ENCODE assay signal across 23 cellular contexts in the genomic region with DNA sequence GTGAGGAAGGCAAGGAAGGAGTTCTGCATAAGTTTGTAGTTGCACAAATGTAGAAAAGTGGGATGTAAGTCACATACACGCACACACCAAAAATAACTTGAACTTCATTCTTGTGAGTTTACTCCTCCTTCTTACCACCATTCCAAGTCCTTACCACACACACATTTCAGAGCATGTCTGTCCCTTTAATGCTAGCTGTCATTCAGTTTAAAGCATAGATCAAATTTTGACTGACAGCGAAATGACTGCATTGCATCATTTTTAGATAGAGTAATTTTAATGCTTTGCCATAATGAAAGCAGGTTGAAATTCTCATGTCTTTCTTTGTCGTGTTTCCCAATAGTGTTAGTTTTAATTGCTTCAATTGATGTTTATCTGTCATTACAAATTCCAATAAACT.
"Had no signal": no experiment of that assay in that cellular context is flagged by ENCODE, and none has a peak within 500 bp of the region (broad histone marks: within the 10 kb centered on the region; RNA-seq: fewer than 3 reads in every experiment).

No MANE protein-coding gene starts in this region.

- H3K4me2 ChIP-seq: hepatocyte had no signal

- H3K4me3 ChIP-seq: dorsolateral prefrontal cortex, hepatocyte, lung, spleen, testis, tibial nerve, upper lobe of right lung, vagina had no signal

- ATAC-seq: left colon; left ventricle myocardium superior; natural killer cell treated with Interleukin-12 subunit alpha and Interleukin-12 subunit beta and Interleukin-15 and Interleukin-18, amount 100 ng/mL, for 72 hours; sciatic nerve; stimulated activated naive B cell treated with anti-CD40 and anti-IgM and Interleukin-4, amounts not matched to agents 10 μg/mL and 1 μg/mL and 100 μg/mL, for 72 hours; stimulated activated naive CD8-positive, alpha-beta T cell treated with anti-CD3 and anti-CD28 coated beads, Interleukin-15, amount 100 ng/mL, for 72 hours; upper lobe of right lung had no signal

- H2AFZ ChIP-seq: hepatocyte had no signal

- H3K4me1 ChIP-seq: spleen, testis, tibial nerve, upper lobe of right lung, vagina had no signal

- H3K36me3 ChIP-seq: spleen, tibial nerve, upper lobe of right lung, vagina had no signal

- DNase-seq: dorsolateral prefrontal cortex; effector CD8-positive, alpha-beta T cell; foreskin melanocyte; head of caudate nucleus; left colon; left ventricle myocardium superior; mesenchymal stem cell; midbrain; posterior cingulate gyrus; spleen; stimulated activated CD4-positive, alpha-beta T cell treated with anti-CD3 and anti-CD28 coated beads, Interleukin-15, amount 100 ng/mL, for 24 hours; stimulated activated CD4-positive, alpha-beta T cell treated with anti-CD3 and anti-CD28 coated beads, Interleukin-1b, Interleukin-23, amount 100 ng/mL, for 48 hours; stimulated activated CD4-positive, alpha-beta T cell treated with anti-CD3 and anti-CD28 coated beads, Interleukin-4, amount 100 ng/mL, for 4 hours; stimulated activated naive B cell treated with anti-CD40 and anti-IgM and Interleukin-4, amounts not matched to agents 10 μg/mL and 1 μg/mL and 100 μg/mL, for 72 hours; stimulated activated naive CD8-positive, alpha-beta T cell treated with anti-CD3 and anti-CD28 coated beads, Interleukin-15, amount 100 ng/mL, for 72 hours; testis; upper lobe of right lung had no signal

- H3K79me2 ChIP-seq: hepatocyte had no signal

- H3K27me3 ChIP-seq: hepatocyte, spleen, testis, upper lobe of right lung, vagina had no signal

- H3K9me3 ChIP-seq: testis, upper lobe of right lung, vagina had no signal

- H3K27ac ChIP-seq: dorsolateral prefrontal cortex, hepatocyte, spleen, testis, tibial nerve, upper lobe of right lung, vagina had no signal
